Comparison of ENCODE assay signal across 16 cellular contexts in the genomic region with DNA sequence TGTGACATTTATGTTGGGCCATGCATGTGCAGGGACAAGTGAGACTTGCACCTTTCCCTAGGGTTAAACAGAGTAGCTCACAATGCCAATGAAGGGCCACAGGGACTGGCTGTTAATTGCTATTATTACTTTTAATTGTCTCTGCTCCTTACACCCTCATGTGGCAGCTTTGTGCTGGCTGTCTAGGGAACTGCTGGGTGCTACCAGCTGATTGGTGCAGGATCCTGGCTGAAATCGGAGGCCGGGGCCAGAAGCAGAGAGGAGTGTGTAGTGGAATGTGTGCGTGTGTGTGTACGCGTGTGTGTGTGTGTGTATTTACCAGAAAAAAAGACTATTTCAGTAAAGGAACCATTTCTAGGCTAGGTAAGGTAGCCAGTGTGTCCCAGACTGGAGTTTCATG.
DNase-seq lines count a peak whose midpoint lies in the region; ATAC-seq and TF ChIP-seq lines count a peak whose summit lies in the region.
"Had no signal": no experiment of that assay in that cellular context is flagged by ENCODE, and none has a peak within 500 bp of the region (broad histone marks: within the 10 kb centered on the region; RNA-seq: fewer than 3 reads in every experiment).

No MANE protein-coding gene starts in this region.

- H3K4me2 ChIP-seq in GM23338 (no peak overlapping the region), neuronal stem cell (ENCODE audit: insufficient read depth, low read length, poor library complexity, severe bottlenecking) (no peak overlapping the region)

- H3K27me3 ChIP-seq in GM23338 (ENCODE audit: insufficient read depth): no peaks in the 10 kb centered on the region
- H3K27me3 ChIP-seq in endodermal cell (ENCODE audit: control insufficient read depth, insufficient read depth, low read length, poor library complexity, severe bottlenecking): no peaks in the 10 kb centered on the region
- H3K27me3 ChIP-seq in neuronal stem cell (ENCODE audit: control insufficient read depth in 3 of 3, insufficient read depth in 3 of 3, low read depth in 1 of 3, low read length in 3 of 3): no peaks in the 10 kb centered on the region

- H3K79me2 ChIP-seq in GM23338 (replicated peaks; ENCODE audit: insufficient read depth): no peaks in the 10 kb centered on the region

- no peak overlapping the region for H4K91ac ChIP-seq in neuronal stem cell (ENCODE audit: low read depth, low read length, poor library complexity)

- H3K18ac ChIP-seq in neuronal stem cell (ENCODE audit: low read length): no peak overlapping the region

- H3K9me3 ChIP-seq in endodermal cell (ENCODE audit: control insufficient read depth, low read length) (peaks cover 7% of the 10 kb centered on the region), neuronal stem cell (replicated peaks in 1 of 2; ENCODE audit: control insufficient read depth in 2 of 2, insufficient read depth in 1 of 2, low read depth in 1 of 2, low read length in 2 of 2) (no peaks in the 10 kb centered on the region)

- H3K36me3 Mint-ChIP-seq in GM23338 (ENCODE audit: low read depth) (peaks cover 11% of the 10 kb centered on the region), endodermal cell (ENCODE audit: low read depth) (peaks cover 14% of the 10 kb centered on the region)
- H3K36me3 Mint-ChIP-seq: CD8-positive, alpha-beta T cell had no signal

- no peak overlapping the region for H2AK5ac ChIP-seq in neuronal stem cell (ENCODE audit: low read depth, low read length)

- H2BK15ac ChIP-seq in neuronal stem cell (ENCODE audit: low read length): no peak overlapping the region

- 86 to 94% methylated on average over 5 of the region's 5 CpGs for WGBS in endodermal cell (ENCODE audit: insufficient coverage in 1 of 2, insufficient read length in 1 of 2), 2 experiments
- WGBS in neuronal stem cell (ENCODE audit: extremely low coverage in 2 of 2, insufficient read length in 2 of 2, insufficient replicate concordance in 1 of 2), 2 donors: no CpG with 5 or more reads among the region's 5 CpGs

- no peak overlapping the region for H2BK120ac ChIP-seq in neuronal stem cell (ENCODE audit: low read depth, low read length)

- H3K4me1 Mint-ChIP-seq in GM23338 (peaks cover 21% of the 10 kb centered on the region), endodermal cell (peaks cover 8% of the 10 kb centered on the region)
- H3K4me1 Mint-ChIP-seq: B cell had no signal

- H3K9me3 Mint-ChIP-seq in GM23338 (no peaks in the 10 kb centered on the region; the same call in 2 of the 3 replicates), endodermal cell (peaks cover 4% of the 10 kb centered on the region)
- H3K9me3 Mint-ChIP-seq: CD8-positive, alpha-beta T cell had no signal

- H3K27me3 Mint-ChIP-seq in GM23338 (ENCODE audit: insufficient read depth, low read depth, poor library complexity) (peaks cover 5% of the 10 kb centered on the region), endodermal cell (ENCODE audit: insufficient read depth) (no peaks in the 10 kb centered on the region)

- no peak overlapping the region for H3K4me3 ChIP-seq in GM23338
- H3K4me3 ChIP-seq in endodermal cell (ENCODE audit: low read length): no peak overlapping the region
- H3K4me3 ChIP-seq in neuronal stem cell (ENCODE audit: low read length in 2 of 2): no peak overlapping the region

- ATAC-seq in GM23338 (peak; percentile 28), GM18861 (IDR thresholded peaks at IDR 0.05; ENCODE audit: unreplicated experiment) (no peak)
- ATAC-seq: CD8-positive, alpha-beta T cell had no signal

- DNase-seq in GM23338 (ENCODE audit: low spot score) (no peak), NCI-H69 (lab: John Stamatoyannopoulos, UW) (peak; percentile 42), endodermal cell (no peak), neuronal stem cell (ENCODE audit: low spot score) (no peak), NCI-H128 (lab: John Stamatoyannopoulos, UW; ENCODE audit: unreplicated experiment) (no peak), amniotic stem cell (lab: John Stamatoyannopoulos, UW) (no peak)
- DNase-seq: ACHN; C1 segment of cervical spinal cord; CD8-positive, alpha-beta T cell; COR-L47; DMS153; DND-41; GDM1 had no signal

- peaks cover 3% of the 10 kb centered on the region for H3K79me1 ChIP-seq in neuronal stem cell (ENCODE audit: low read depth, low read length)

- H3K23ac ChIP-seq in neuronal stem cell (ENCODE audit: low read depth, low read length, poor library complexity): no peak overlapping the region

- H3K27ac ChIP-seq in GM23338 (ENCODE audit: low read depth): no peak overlapping the region
- no peak overlapping the region for H3K27ac ChIP-seq in endodermal cell (ENCODE audit: low read depth, low read length)
- H3K27ac ChIP-seq in neuronal stem cell (replicated peaks; ENCODE audit: low read length): no peak overlapping the region
- H3K27ac ChIP-seq: HL-60 had no signal

- no peak overlapping the region for H3K4ac ChIP-seq in neuronal stem cell (ENCODE audit: low read length)

- peak overlapping the region; percentile 33 for H2BK5ac ChIP-seq in neuronal stem cell (ENCODE audit: low read length)

- H2BK12ac ChIP-seq in neuronal stem cell (ENCODE audit: low read length): no peak overlapping the region

- no peak overlapping the region for H2AFZ ChIP-seq in GM23338
- no peak overlapping the region for H2AFZ ChIP-seq in neuronal stem cell (ENCODE audit: low read length)

- H3K4me1 ChIP-seq in GM23338 (ENCODE audit: insufficient read depth): no peaks in the 10 kb centered on the region; the same call in 1 of the 2 replicates
- no peaks in the 10 kb centered on the region for H3K4me1 ChIP-seq in endodermal cell (ENCODE audit: control insufficient read depth, insufficient read depth, low read length)
- peaks cover 12 to 14% of the 10 kb centered on the region in 2 donors for H3K4me1 ChIP-seq in neuronal stem cell (ENCODE audit: control insufficient read depth in 2 of 2, insufficient read depth in 1 of 2, low read depth in 1 of 2, low read length in 2 of 2)

- H3F3A ChIP-seq in GM23338 (replicated peaks; ENCODE audit: low read depth): no peaks in the 10 kb centered on the region

- peaks cover 3% of the 10 kb centered on the region; the same call in 1 of the 2 replicates for H3K9me2 ChIP-seq in GM23338 (ENCODE audit: insufficient read depth)

- H3K9ac ChIP-seq in endodermal cell (ENCODE audit: extremely low read depth, low read length, poor library complexity, severe bottlenecking) (no peak overlapping the region), neuronal stem cell (ENCODE audit: low read depth, low read length, poor library complexity) (no peak overlapping the region)

- H3K4me3 Mint-ChIP-seq in GM23338 (no peak overlapping the region), endodermal cell (no peak overlapping the region)
- H3K4me3 Mint-ChIP-seq: B cell; CD8-positive, alpha-beta T cell had no signal

- no peaks in the 10 kb centered on the region for H4K20me1 ChIP-seq in GM23338 (replicated peaks; ENCODE audit: insufficient read depth)

- no peak overlapping the region for H3K14ac ChIP-seq in neuronal stem cell (ENCODE audit: low read length)

- no peaks in the 10 kb centered on the region for H3K36me3 ChIP-seq in GM23338 (ENCODE audit: insufficient read depth)
- no peaks in the 10 kb centered on the region for H3K36me3 ChIP-seq in endodermal cell (ENCODE audit: control insufficient read depth, insufficient read depth, low read length)
- no peaks in the 10 kb centered on the region for H3K36me3 ChIP-seq in neuronal stem cell (replicated peaks in 1 of 2; ENCODE audit: control insufficient read depth in 2 of 2, insufficient read depth in 2 of 2, low read length in 2 of 2)

- TF ChIP-seq CTCF in GM23338 (conservative IDR thresholded peaks at IDR 0.05; ENCODE audit: low read depth in 2 of 2): 0 out of 4 replicates have a peak, but pooled peaks of 1 of the 2 experiments have one; percentile 9
- TF ChIP-seq CTCF in endodermal cell (conservative IDR thresholded peaks at IDR 0.05): peak; percentile 32

- no peak overlapping the region for H4K8ac ChIP-seq in neuronal stem cell (ENCODE audit: low read depth, low read length)

- H3K27ac Mint-ChIP-seq in GM23338 (no peak overlapping the region), endodermal cell (no peak overlapping the region)
- H3K27ac Mint-ChIP-seq: B cell; CD8-positive, alpha-beta T cell had no signal

TF ChIP-seq in GM23338, 12 proteins besides CTCF, POLR2A, EP300 and RAD21 (continues in another document):
- TF ChIP-seq JUNB (IDR thresholded peaks at IDR 0.05; ENCODE audit: unreplicated experiment): no peak
- TF ChIP-seq STAT1 (IDR thresholded peaks at IDR 0.05; ENCODE audit: unreplicated experiment): no peak
- TF ChIP-seq, protein P1, sequence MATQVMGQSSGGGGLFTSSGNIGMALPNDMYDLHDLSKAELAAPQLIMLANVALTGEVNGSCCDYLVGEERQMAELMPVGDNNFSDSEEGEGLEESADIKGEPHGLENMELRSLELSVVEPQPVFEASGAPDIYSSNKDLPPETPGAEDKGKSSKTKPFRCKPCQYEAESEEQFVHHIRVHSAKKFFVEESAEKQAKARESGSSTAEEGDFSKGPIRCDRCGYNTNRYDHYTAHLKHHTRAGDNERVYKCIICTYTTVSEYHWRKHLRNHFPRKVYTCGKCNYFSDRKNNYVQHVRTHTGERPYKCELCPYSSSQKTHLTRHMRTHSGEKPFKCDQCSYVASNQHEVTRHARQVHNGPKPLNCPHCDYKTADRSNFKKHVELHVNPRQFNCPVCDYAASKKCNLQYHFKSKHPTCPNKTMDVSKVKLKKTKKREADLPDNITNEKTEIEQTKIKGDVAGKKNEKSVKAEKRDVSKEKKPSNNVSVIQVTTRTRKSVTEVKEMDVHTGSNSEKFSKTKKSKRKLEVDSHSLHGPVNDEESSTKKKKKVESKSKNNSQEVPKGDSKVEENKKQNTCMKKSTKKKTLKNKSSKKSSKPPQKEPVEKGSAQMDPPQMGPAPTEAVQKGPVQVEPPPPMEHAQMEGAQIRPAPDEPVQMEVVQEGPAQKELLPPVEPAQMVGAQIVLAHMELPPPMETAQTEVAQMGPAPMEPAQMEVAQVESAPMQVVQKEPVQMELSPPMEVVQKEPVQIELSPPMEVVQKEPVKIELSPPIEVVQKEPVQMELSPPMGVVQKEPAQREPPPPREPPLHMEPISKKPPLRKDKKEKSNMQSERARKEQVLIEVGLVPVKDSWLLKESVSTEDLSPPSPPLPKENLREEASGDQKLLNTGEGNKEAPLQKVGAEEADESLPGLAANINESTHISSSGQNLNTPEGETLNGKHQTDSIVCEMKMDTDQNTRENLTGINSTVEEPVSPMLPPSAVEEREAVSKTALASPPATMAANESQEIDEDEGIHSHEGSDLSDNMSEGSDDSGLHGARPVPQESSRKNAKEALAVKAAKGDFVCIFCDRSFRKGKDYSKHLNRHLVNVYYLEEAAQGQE (IDR thresholded peaks at IDR 0.05; ENCODE audit: unreplicated experiment): no peak
